In genomic region chr2:85216927-85217326, GRCh38 we compare ENCODE assay signal across 1 cellular context.
TF ChIP-seq lines count a peak whose summit lies in the region.

No MANE protein-coding gene starts in this region.

TF ChIP-seq in GM12878, 131 proteins besides CTCF, POLR2A, EP300 and RAD21:
- TF ChIP-seq ELK1 (IDR thresholded peaks at IDR 0.05; ENCODE audit: low read depth, low read length) (no peak), BCL3 (IDR thresholded peaks at IDR 0.05; ENCODE audit: borderline replicate concordance, insufficient read depth, low read depth, low read length, poor library complexity, severe bottlenecking) (no peak), ATF7 (IDR thresholded peaks at IDR 0.05; ENCODE audit: low read depth) (0 out of 2 replicates have a peak, but pooled peaks have one; percentile 13), BHLHE40 (IDR thresholded peaks at IDR 0.05; ENCODE audit: borderline replicate concordance in 1 of 2, low read depth in 2 of 2, low read length in 1 of 2) (peak in 1 of 2 experiments; percentile 12; a peak in 1 of 4 replicates), ZBTB40 (IDR thresholded peaks at IDR 0.05; ENCODE audit: borderline replicate concordance) (no peak), MTA2 (IDR thresholded peaks at IDR 0.05; ENCODE audit: low read depth) (peak; percentile 60; the same call in 1 of the 2 replicates), ZNF687 (IDR thresholded peaks at IDR 0.05) (peak; percentile 16; the same call in 1 of the 2 replicates), RELB (IDR thresholded peaks at IDR 0.05; ENCODE audit: low read depth) (0 out of 2 replicates have a peak, but pooled peaks have one; percentile 17)
